Comparison of ENCODE assay signal across 31 cellular contexts in the genomic region with DNA sequence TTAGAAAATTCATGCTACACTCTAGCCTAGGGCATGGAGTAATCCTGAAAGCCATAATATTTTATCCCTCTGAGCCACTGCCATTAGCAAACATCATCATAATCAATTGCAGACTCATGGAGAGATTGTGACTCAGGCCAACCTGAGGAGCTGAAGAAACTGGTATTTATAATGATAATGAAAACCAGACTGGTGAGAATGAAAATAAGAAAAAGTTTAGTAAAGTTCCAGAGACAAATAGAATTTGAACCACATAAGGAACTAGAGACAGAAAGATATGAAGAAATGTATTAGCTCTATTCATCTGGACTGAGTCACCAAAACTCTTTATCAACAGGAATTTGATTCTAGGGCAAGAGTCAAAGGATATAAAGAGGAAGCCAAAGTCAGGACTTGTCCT.
A peak's percentile ranks its signal among the peaks of the same experiment; 100 is the strongest.
DNase-seq lines count a peak whose midpoint lies in the region; ATAC-seq and TF ChIP-seq lines count a peak whose summit lies in the region.
"Had no signal": no experiment of that assay in that cellular context is flagged by ENCODE, and none has a peak within 500 bp of the region (broad histone marks: within the 10 kb centered on the region; RNA-seq: fewer than 3 reads in every experiment).

No MANE protein-coding gene starts in this region.

- RAD21 ChIA-PET in HCT116 (lab: Charles Lee; ENCODE audit: low non-redundant PET in 1 of 2, low total read pairs in 2 of 2, uncharacterized antibody in 2 of 2, unreplicated experiment in 2 of 2), result no interaction called here

- no peak overlapping the region for H3K4me2 ChIP-seq in HCT116 (ENCODE audit: low read length)

- H3K36me3 Mint-ChIP-seq in type B pancreatic cell, result no peaks in the 10 kb centered on the region
- H3K36me3 Mint-ChIP-seq: activated CD4-positive, alpha-beta memory T cell treated with anti-CD3 and anti-CD28 coated beads for 36 hours; CD14-positive monocyte; natural killer cell treated with Interleukin-12 subunit alpha and Interleukin-12 subunit beta and Interleukin-15 and Interleukin-18, amount 100 ng/mL, for 72 hours had no signal

- H3K4me1 ChIP-seq in HCT116 (ENCODE audit: control insufficient read depth in 1 of 2, insufficient read depth in 2 of 2, low read length in 2 of 2), result peaks cover 18 to 27% of the 10 kb centered on the region in 2 experiments
- H3K4me1 ChIP-seq: breast epithelium, psoas muscle, upper lobe of left lung had no signal

- H4K20me1 ChIP-seq in HCT116 (ENCODE audit: insufficient read depth), result no peaks in the 10 kb centered on the region

- TF ChIP-seq RAD21 in HCT116 (IDR thresholded peaks at IDR 0.05; ENCODE audit: low read depth), result no peak

- H3K27ac Mint-ChIP-seq in type B pancreatic cell, result peak overlapping the region; percentile 18
- H3K27ac Mint-ChIP-seq: activated CD4-positive, alpha-beta memory T cell treated with anti-CD3 and anti-CD28 coated beads for 36 hours; CD14-positive monocyte; natural killer cell treated with Interleukin-12 subunit alpha and Interleukin-12 subunit beta and Interleukin-15 and Interleukin-18, amount 100 ng/mL, for 72 hours had no signal

- CTCF ChIA-PET in HCT116 (lab: Charles Lee), result no interaction called here

- TF ChIP-seq CTCF in HCT116 (IDR thresholded peaks at IDR 0.05 in 2 of 3, conservative IDR thresholded peaks at IDR 0.05 in 1 of 3; ENCODE audit: borderline replicate concordance in 1 of 3, insufficient read depth in 1 of 3, low read depth in 2 of 3, low read length in 2 of 3) (no peak), fibroblast of the aortic adventitia (IDR thresholded peaks at IDR 0.05; ENCODE audit: insufficient read depth, low read length) (no peak), type B pancreatic cell (conservative IDR thresholded peaks at IDR 0.05) (no peak)

- H3K9me3 Mint-ChIP-seq in type B pancreatic cell, result no peaks in the 10 kb centered on the region
- H3K9me3 Mint-ChIP-seq: activated CD4-positive, alpha-beta memory T cell treated with anti-CD3 and anti-CD28 coated beads for 36 hours had no signal

- no peaks in the 10 kb centered on the region for H3K9me3 ChIP-seq in HCT116 (ENCODE audit: control insufficient read depth in 1 of 2, insufficient read depth in 1 of 2, low read depth in 1 of 2, low read length in 2 of 2)
- H3K9me3 ChIP-seq: breast epithelium, Caco-2, mucosa of descending colon, psoas muscle, sigmoid colon, upper lobe of left lung had no signal

- peaks cover 9% of the 10 kb centered on the region for H3K4me1 Mint-ChIP-seq in type B pancreatic cell (ENCODE audit: unreplicated experiment)
- H3K4me1 Mint-ChIP-seq: CD14-positive monocyte had no signal

- H3K79me2 ChIP-seq in HCT116 (ENCODE audit: insufficient read depth, low read length), result no peaks in the 10 kb centered on the region

- intact Hi-C loops in HCT116 (cut with micrococcal nuclease), result no loop called here
- intact Hi-C loops in sciatic nerve (cut with DNase I), result no loop called here

- POLR2A ChIA-PET in HCT116 (lab: Charles Lee), result no interaction called here

- H3K36me3 ChIP-seq in HCT116 (ENCODE audit: control insufficient read depth in 1 of 2, insufficient read depth in 2 of 2, low read length in 2 of 2), result no peaks in the 10 kb centered on the region
- H3K36me3 ChIP-seq: breast epithelium, sigmoid colon, upper lobe of left lung had no signal

- H3K4me3 Mint-ChIP-seq in type B pancreatic cell, result no peak overlapping the region
- H3K4me3 Mint-ChIP-seq: activated CD4-positive, alpha-beta memory T cell treated with anti-CD3 and anti-CD28 coated beads for 36 hours; CD14-positive monocyte; natural killer cell treated with Interleukin-12 subunit alpha and Interleukin-12 subunit beta and Interleukin-15 and Interleukin-18, amount 100 ng/mL, for 72 hours had no signal

- no peak overlapping the region for H3K4me3 ChIP-seq in HCT116 (replicated peaks in 1 of 2; ENCODE audit: low read depth in 1 of 2, low read length in 2 of 2)
- H3K4me3 ChIP-seq in fibroblast of the aortic adventitia (ENCODE audit: low read depth, low read length), result no peak overlapping the region
- H3K4me3 ChIP-seq: breast epithelium, lung, mucosa of descending colon, psoas muscle, sigmoid colon, upper lobe of left lung had no signal

- ATAC-seq in HCT116 (no peak), SK-N-SH treated with all-trans-retinoic acid at 6 μM for 48 hours (peak; percentile 62), sciatic nerve (no peak), HG03025 (IDR thresholded peaks at IDR 0.05; ENCODE audit: low FRiP score, unreplicated experiment) (no peak)
- ATAC-seq: left cardiac atrium; mucosa of descending colon; natural killer cell treated with Interleukin-12 subunit alpha and Interleukin-12 subunit beta and Interleukin-15 and Interleukin-18, amount 100 ng/mL, for 72 hours; psoas muscle had no signal

- no peaks in the 10 kb centered on the region for H3K9me2 ChIP-seq in HCT116 (ENCODE audit: insufficient read depth)

- H3K9ac ChIP-seq in HCT116 (ENCODE audit: low read length), result no peak overlapping the region

- BruUV-seq in HCT116 (replicated peaks; lab: Mats Ljungman, UMichigan), result no TSS peak

- no peak overlapping the region for H3K27ac ChIP-seq in HCT116 (ENCODE audit: low read depth, low read length)
- H3K27ac ChIP-seq: breast epithelium, psoas muscle, sigmoid colon, upper lobe of left lung had no signal

- DNase-seq in HCT116 (ENCODE audit: low read depth, low spot score), result no peak
- DNase-seq in fibroblast of the aortic adventitia (ENCODE audit: low read depth), result peak; percentile 65
- DNase-seq in type B pancreatic cell (ENCODE audit: extremely low spot score, unreplicated experiment), result no peak
- DNase-seq in sciatic nerve (ENCODE audit: low spot score), result no peak
- no peak for DNase-seq in SHP77 treated with DMSO at 0.1 percent for 48 hours (lab: John Stamatoyannopoulos, UW)
- DNase-seq: activated CD4-positive, alpha-beta memory T cell treated with anti-CD3 and anti-CD28 coated beads for 36 hours; activated CD4-positive, alpha-beta T cell treated with anti-CD3 and anti-CD28 coated beads for 1 hour; activated CD8-positive, alpha-beta memory T cell treated with anti-CD3 and anti-CD28 coated beads, Interleukin-2, amount 50 U/mL, for 48 hours; activated naive CD4-positive, alpha-beta T cell treated with anti-CD3 and anti-CD28 coated beads, Interleukin-2, amount 50 U/mL, for 16 hours; Caco-2; left cardiac atrium; mucosa of descending colon; NCI-H1092 treated with DMSO at 0.1 percent for 48 hours; NCI-H187 treated with DMSO at 0.1 percent for 48 hours; NCI-H524 treated with DMSO at 0.1 percent for 48 hours; occipital lobe; OCI-M1; psoas muscle; Right ventricle myocardium superior; sigmoid colon; stimulated activated CD4-positive, alpha-beta T cell treated with anti-CD3 and anti-CD28 coated beads, Interleukin-15, amount 100 ng/mL, for 24 hours; stimulated activated CD4-positive, alpha-beta T cell treated with anti-CD3 and anti-CD28 coated beads, Interleukin-4, amount 100 ng/mL, for 4 hours; substantia nigra; SW 1271; upper lobe of left lung had no signal

- no peak overlapping the region for H2AFZ ChIP-seq in HCT116 (ENCODE audit: low read depth, low read length, poor library complexity, severe bottlenecking)

- TF ChIP-seq POLR2A in HCT116 (IDR thresholded peaks at IDR 0.05; ENCODE audit: borderline replicate concordance, extremely low read depth, insufficient read depth, insufficient read length), result no peak

- peaks cover 3% of the 10 kb centered on the region for H3K27me3 Mint-ChIP-seq in type B pancreatic cell

- H3K27me3 ChIP-seq in HCT116 (ENCODE audit: insufficient read depth, low read length), result no peaks in the 10 kb centered on the region
- H3K27me3 ChIP-seq: breast epithelium, sigmoid colon, upper lobe of left lung had no signal

TF ChIP-seq in HCT116, 20 proteins besides CTCF, POLR2A, EP300 and RAD21:
- TF ChIP-seq FOSL1 (IDR thresholded peaks at IDR 0.05; ENCODE audit: low read depth) (0 out of 2 replicates have a peak, but pooled peaks have one; percentile 9), CEBPB (IDR thresholded peaks at IDR 0.05; ENCODE audit: low read depth) (no peak)

TF ChIP-seq in SK-N-SH treated with all-trans-retinoic acid at 6 μM for 48 hours, 23 proteins besides CTCF, POLR2A, EP300 and RAD21 (continues in another document):
- no peak for TF ChIP-seq ZC3H10 (CRISPR knock-in tag; IDR thresholded peaks at IDR 0.05)
- no peak for TF ChIP-seq POU6F1 (CRISPR knock-in tag; IDR thresholded peaks at IDR 0.05; ENCODE audit: borderline replicate concordance, low read depth)
- no peak for TF ChIP-seq TSHZ2 (CRISPR knock-in tag; IDR thresholded peaks at IDR 0.05)
- no peak for TF ChIP-seq OSR1 (CRISPR knock-in tag; IDR thresholded peaks at IDR 0.05)
